28 cellular contexts compared by ENCODE assay signal in the genomic region with DNA sequence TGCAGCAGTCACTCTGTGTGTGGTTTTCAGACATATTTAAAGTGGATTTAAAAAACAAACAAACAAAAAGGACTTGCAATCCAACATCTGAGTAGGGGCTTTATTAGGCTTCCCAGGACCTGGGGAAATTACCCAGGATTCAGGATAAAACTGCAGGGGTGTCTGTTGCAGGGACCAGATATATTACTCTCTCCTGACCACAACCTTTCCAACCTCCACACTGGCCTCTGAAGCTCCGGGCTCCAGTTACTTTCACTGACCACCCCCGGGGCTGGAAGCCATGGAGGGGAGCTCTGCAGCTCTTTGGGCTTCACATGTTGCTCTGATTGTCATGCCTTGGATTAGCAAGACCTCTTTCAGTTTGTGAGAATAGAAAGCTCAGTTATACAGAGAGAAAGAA.
"Had no signal": no experiment of that assay in that cellular context is flagged by ENCODE, and none has a peak within 500 bp of the region (broad histone marks: within the 10 kb centered on the region; RNA-seq: fewer than 3 reads in every experiment).

No MANE protein-coding gene starts in this region.

- H3K36me3 ChIP-seq: neural progenitor cell, ovary, prostate gland, right lobe of liver, sigmoid colon, suprapubic skin, tibial artery, transverse colon, upper lobe of right lung, uterus had no signal

- H3K4me1 Mint-ChIP-seq: natural killer cell, neural progenitor cell had no signal

- H3K27ac Mint-ChIP-seq: naive thymus-derived CD4-positive, alpha-beta T cell; natural killer cell; nephron; neural progenitor cell; stimulated activated effector memory CD8-positive, alpha-beta T cell treated with anti-CD3 and anti-CD28 coated beads, Interleukin-12 subunit alpha, Interleukin-12 subunit beta, amount 100 ng/mL, for 72 hours; stimulated activated naive B cell treated with anti-CD40 and anti-IgM and Interleukin-4, amounts not matched to agents 10 μg/mL and 1 μg/mL and 100 μg/mL, for 72 hours; stimulated activated naive CD8-positive, alpha-beta T cell treated with anti-CD3 and anti-CD28 coated beads, Interleukin-15, Interleukin-2, amounts not matched to agents 100 ng/mL and 50 ng/mL, for 24 hours; type B pancreatic cell had no signal

- DNase-seq: naive thymus-derived CD4-positive, alpha-beta T cell; natural killer cell; occipital lobe; ovary; right lobe of liver; sigmoid colon; small intestine; stimulated activated CD4-positive, alpha-beta T cell treated with anti-CD3 and anti-CD28 coated beads, Interleukin-15, amount 100 ng/mL, for 24 hours; stimulated activated CD4-positive, alpha-beta T cell treated with anti-CD3 and anti-CD28 coated beads, Interleukin-2, amount 100 ng/mL, for 24 hours; stimulated activated CD4-positive, alpha-beta T cell treated with anti-CD3 and anti-CD28 coated beads, Interleukin-2, amount 100 ng/mL, for 48 hours; stimulated activated CD4-positive, alpha-beta T cell treated with anti-CD3 and anti-CD28 coated beads, Interleukin-4, amount 100 ng/mL, for 24 hours; stimulated activated naive B cell treated with anti-CD40 and anti-IgM and Interleukin-4, amounts not matched to agents 10 μg/mL and 1 μg/mL and 100 μg/mL, for 72 hours; stimulated activated naive CD4-positive, alpha-beta T cell treated with Interleukin-2 at 50 U/mL for 16 hours; substantia nigra; testis; tibial artery; transverse colon; upper lobe of right lung; uterus had no signal

- H3K9ac ChIP-seq: neural progenitor cell, parathyroid adenoma had no signal

- H3K27me3 Mint-ChIP-seq: naive thymus-derived CD4-positive, alpha-beta T cell; stimulated activated naive B cell treated with anti-CD40 and anti-IgM and Interleukin-4, amounts not matched to agents 10 μg/mL and 1 μg/mL and 100 μg/mL, for 72 hours; stimulated activated naive CD8-positive, alpha-beta T cell treated with anti-CD3 and anti-CD28 coated beads, Interleukin-15, Interleukin-2, amounts not matched to agents 100 ng/mL and 50 ng/mL, for 24 hours; type B pancreatic cell had no signal

- H3K27ac ChIP-seq: neural progenitor cell, parathyroid adenoma, prostate gland, sigmoid colon, suprapubic skin, tibial artery, transverse colon, upper lobe of right lung, uterus had no signal

- ATAC-seq: naive thymus-derived CD4-positive, alpha-beta T cell; natural killer cell; right cardiac atrium; right lobe of liver; stimulated activated effector memory CD8-positive, alpha-beta T cell treated with anti-CD3 and anti-CD28 coated beads, Interleukin-12 subunit alpha, Interleukin-12 subunit beta, amount 100 ng/mL, for 72 hours; stimulated activated naive B cell treated with anti-CD40 and anti-IgM and Interleukin-4, amounts not matched to agents 10 μg/mL and 1 μg/mL and 100 μg/mL, for 72 hours had no signal

- H3K9me3 Mint-ChIP-seq: naive thymus-derived CD4-positive, alpha-beta T cell; natural killer cell; nephron; neural progenitor cell; stimulated activated effector memory CD8-positive, alpha-beta T cell treated with anti-CD3 and anti-CD28 coated beads, Interleukin-12 subunit alpha, Interleukin-12 subunit beta, amount 100 ng/mL, for 72 hours; stimulated activated naive CD8-positive, alpha-beta T cell treated with anti-CD3 and anti-CD28 coated beads, Interleukin-15, Interleukin-2, amounts not matched to agents 100 ng/mL and 50 ng/mL, for 24 hours; type B pancreatic cell had no signal

- H3K9me3 ChIP-seq: ovary, prostate gland, right lobe of liver, sigmoid colon, suprapubic skin, testis, tibial artery, transverse colon, upper lobe of right lung, uterus had no signal

- H3K36me3 Mint-ChIP-seq: naive thymus-derived CD4-positive, alpha-beta T cell; natural killer cell; neural progenitor cell; stimulated activated effector memory CD8-positive, alpha-beta T cell treated with anti-CD3 and anti-CD28 coated beads, Interleukin-12 subunit alpha, Interleukin-12 subunit beta, amount 100 ng/mL, for 72 hours; stimulated activated naive B cell treated with anti-CD40 and anti-IgM and Interleukin-4, amounts not matched to agents 10 μg/mL and 1 μg/mL and 100 μg/mL, for 72 hours; type B pancreatic cell had no signal

- H3K4me3 Mint-ChIP-seq: naive thymus-derived CD4-positive, alpha-beta T cell; natural killer cell; nephron; neural progenitor cell; stimulated activated effector memory CD8-positive, alpha-beta T cell treated with anti-CD3 and anti-CD28 coated beads, Interleukin-12 subunit alpha, Interleukin-12 subunit beta, amount 100 ng/mL, for 72 hours; stimulated activated naive B cell treated with anti-CD40 and anti-IgM and Interleukin-4, amounts not matched to agents 10 μg/mL and 1 μg/mL and 100 μg/mL, for 72 hours; stimulated activated naive CD8-positive, alpha-beta T cell treated with anti-CD3 and anti-CD28 coated beads, Interleukin-15, Interleukin-2, amounts not matched to agents 100 ng/mL and 50 ng/mL, for 24 hours; type B pancreatic cell had no signal

- H3K4me3 ChIP-seq: neural progenitor cell, ovary, prostate gland, right lobe of liver, sigmoid colon, suprapubic skin, testis, tibial artery, transverse colon, upper lobe of right lung, uterus had no signal

- H3K4me1 ChIP-seq: neural progenitor cell, parathyroid adenoma, prostate gland, upper lobe of right lung, uterus had no signal

- H3K27me3 ChIP-seq: neural progenitor cell, ovary, right lobe of liver, sigmoid colon, suprapubic skin, testis, tibial artery, transverse colon, upper lobe of right lung, uterus had no signal
